ENCODE assay signal across 8 cellular contexts in genomic region chr7:44103941-44104879, GRCh38. TPM values are rescaled to one million over a fixed set of nuclear protein-coding genes. Genes with fewer than 3 reads are reported as not detected.
DNase-seq lines count a peak whose midpoint lies in the region; ATAC-seq lines count a peak whose summit lies in the region.

Gene AEBP1, plus strand, starts transcription at chr7:44104345. Its CDS starts 321 bp downstream, at chr7:44104666.

- POLR2A ChIA-PET in CD8-positive, alpha-beta memory T cell (lab: Charles Lee): no interaction called here

- H3K4me3 ChIP-seq in CD8-positive, alpha-beta memory T cell (ENCODE audit: low read length): peak within 1 kb of the TSS; percentile 37
- H3K4me3 ChIP-seq in NT2/D1 (ENCODE audit: insufficient read length, low read depth) (peak within 1 kb of the TSS; percentile 49), stomach smooth muscle (ENCODE audit: low read length in 2 of 2) (peak within 1 kb of the TSS; percentile 28 to 72)

- H3K27me3 Mint-ChIP-seq in CD8-positive, alpha-beta memory T cell: peaks cover 25 to 38% of the 10 kb centered on the region in 2 donors
- peaks cover 46% of the 10 kb centered on the region for H3K27me3 Mint-ChIP-seq in central memory CD8-positive, alpha-beta T cell

- H3K27ac ChIP-seq in CD8-positive, alpha-beta memory T cell (ENCODE audit: low read depth, low read length): no peak within 1 kb of the TSS
- H3K27ac ChIP-seq in stomach smooth muscle (ENCODE audit: low read length): peak within 1 kb of the TSS; percentile 60

- peak; percentile 33 for ATAC-seq in central memory CD8-positive, alpha-beta T cell (replicated peaks; ENCODE audit: extremely low read depth, poor library complexity, severe bottlenecking)
- ATAC-seq in left lobe of liver (peak; percentile 21), GM21723 (IDR thresholded peaks at IDR 0.05; ENCODE audit: unreplicated experiment) (no peak), esophagus mucosa (no peak), GM21529 (IDR thresholded peaks at IDR 0.05; ENCODE audit: unreplicated experiment) (no peak)

- peaks cover 3% of the 10 kb centered on the region for H3K27me3 ChIP-seq in CD8-positive, alpha-beta memory T cell (ENCODE audit: insufficient read depth, low read length, poor library complexity, severe bottlenecking)
- peaks cover 35% of the 10 kb centered on the region for H3K27me3 ChIP-seq in NT2/D1 (ENCODE audit: insufficient read depth, insufficient read length)
- peaks cover 2 to 28% of the 10 kb centered on the region in 2 donors for H3K27me3 ChIP-seq in stomach smooth muscle (ENCODE audit: control insufficient read depth in 1 of 2, insufficient read depth in 2 of 2, low read length in 2 of 2)

- no peaks in the 10 kb centered on the region for H3K36me3 Mint-ChIP-seq in CD8-positive, alpha-beta memory T cell
- peaks cover 2% of the 10 kb centered on the region for H3K36me3 Mint-ChIP-seq in central memory CD8-positive, alpha-beta T cell (ENCODE audit: insufficient read depth)

- DNase-seq in CD8-positive, alpha-beta memory T cell: peak in 2 of 5 donors; percentile 16 to 40
- DNase-seq in NT2/D1 (ENCODE audit: low read depth, low spot score) (no peak), left lobe of liver (ENCODE audit: low spot score) (no peak)
- DNase-seq in central memory CD8-positive, alpha-beta T cell (ENCODE audit: low spot score in 2 of 2): no peak

- CTCF ChIA-PET in CD8-positive, alpha-beta memory T cell (lab: Charles Lee): no interaction called here

- no peaks in the 10 kb centered on the region for H3K9me3 Mint-ChIP-seq in CD8-positive, alpha-beta memory T cell
- no peaks in the 10 kb centered on the region for H3K9me3 Mint-ChIP-seq in central memory CD8-positive, alpha-beta T cell

- H3K9me3 ChIP-seq in CD8-positive, alpha-beta memory T cell (ENCODE audit: low read length): no peaks in the 10 kb centered on the region
- H3K9me3 ChIP-seq in NT2/D1 (ENCODE audit: insufficient read depth, low read length): no peaks in the 10 kb centered on the region
- no peaks in the 10 kb centered on the region for H3K9me3 ChIP-seq in stomach smooth muscle (ENCODE audit: control insufficient read depth in 2 of 2, low read length in 2 of 2)

- H3K4me3 Mint-ChIP-seq in CD8-positive, alpha-beta memory T cell: peak within 1 kb of the TSS; percentile 66 to 79 (median 71)
- peak within 1 kb of the TSS; percentile 60 for H3K4me3 Mint-ChIP-seq in central memory CD8-positive, alpha-beta T cell

- no peaks in the 10 kb centered on the region for H3K36me3 ChIP-seq in CD8-positive, alpha-beta memory T cell (ENCODE audit: insufficient read depth, low read length)
- H3K36me3 ChIP-seq in NT2/D1 (ENCODE audit: insufficient read depth, insufficient read length, low read length) (peaks cover 32% of the 10 kb centered on the region), stomach smooth muscle (ENCODE audit: control insufficient read depth in 2 of 2, insufficient read depth in 2 of 2, low read length in 2 of 2) (peaks cover 0 to 3% of the 10 kb centered on the region in 2 donors)

- peak within 1 kb of the TSS; percentile 83 for H3K9ac ChIP-seq in NT2/D1 (ENCODE audit: insufficient read length, low read depth)
- peak within 1 kb of the TSS; percentile 51 to 58 for H3K9ac ChIP-seq in stomach smooth muscle (ENCODE audit: low read length in 2 of 2)

- peak within 1 kb of the TSS in 3 of 8 donors; percentile 24 to 68 (median 59) for H3K27ac Mint-ChIP-seq in CD8-positive, alpha-beta memory T cell
- H3K27ac Mint-ChIP-seq in central memory CD8-positive, alpha-beta T cell (ENCODE audit: low read depth): no peak within 1 kb of the TSS

- peaks cover 8 to 17% (median 11%) of the 10 kb centered on the region in 3 donors for H3K4me1 Mint-ChIP-seq in CD8-positive, alpha-beta memory T cell
- H3K4me1 Mint-ChIP-seq in central memory CD8-positive, alpha-beta T cell: no peaks in the 10 kb centered on the region

- H3K4me1 ChIP-seq in CD8-positive, alpha-beta memory T cell (ENCODE audit: insufficient read depth, low read length): peaks cover 11% of the 10 kb centered on the region
- H3K4me1 ChIP-seq in NT2/D1 (ENCODE audit: insufficient read depth, insufficient read length) (peaks cover 27% of the 10 kb centered on the region), stomach smooth muscle (ENCODE audit: control insufficient read depth, insufficient read depth, low read length) (peaks cover 37% of the 10 kb centered on the region)

RNA-seq across cellular contexts. Expression of gene AEBP1, which starts in this region (rescaled TPM):
- total RNA-seq in CD8-positive, alpha-beta memory T cell: 1 to 10 TPM; 8.4 to 8.9 TPM
- 1.6 TPM for polyA plus RNA-seq in CD8-positive, alpha-beta memory T cell
- total RNA-seq in left lobe of liver: 9.4 TPM
- total RNA-seq in esophagus mucosa: 6.7 TPM

Comparison
In these comparisons a context has a peak if more than half of its experiments do, and no peak if none do; other contexts are left out.
1. ATAC-seq: peak in central memory CD8-positive, alpha-beta T cell (single experiment) and left lobe of liver (single experiment); none in GM21723 (single experiment), esophagus mucosa (single experiment) and GM21529 (single experiment).
2. Peak in every context shown above with its lines, with median percentiles within 50 percentile points of each other: H3K4me3 ChIP-seq.